ENCODE assay signal across 1 cellular context in the genomic region with DNA sequence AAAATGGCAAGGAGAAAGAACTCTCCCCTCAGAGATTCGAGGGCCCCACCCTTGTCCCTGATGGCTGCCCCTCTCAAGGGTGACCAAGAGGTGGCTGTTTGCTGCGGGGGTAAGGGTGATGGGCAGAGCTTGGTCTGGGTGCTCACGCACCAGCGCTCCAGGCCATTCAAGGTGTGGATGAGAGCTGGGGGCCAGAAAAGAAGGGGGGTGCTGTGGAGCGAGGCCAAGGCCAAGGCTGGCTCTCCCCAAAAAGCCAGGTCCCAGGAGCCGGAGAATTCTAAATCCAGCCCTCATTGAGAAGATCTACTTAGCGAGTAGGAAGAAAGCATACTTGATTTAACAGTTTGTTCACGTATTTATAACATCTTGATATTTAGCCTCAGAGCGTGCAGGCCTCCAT.
TF ChIP-seq lines count a peak whose summit lies in the region.

No MANE protein-coding gene starts in this region.

TF ChIP-seq in H1, 55 proteins besides CTCF, POLR2A, EP300 and RAD21:
- TF ChIP-seq HDAC2 (IDR thresholded peaks at IDR 0.05; ENCODE audit: borderline replicate concordance in 1 of 2, low read depth in 2 of 2, low read length in 2 of 2) (no peak), CHD2 (IDR thresholded peaks at IDR 0.05; ENCODE audit: low read length) (no peak), RFX5 (IDR thresholded peaks at IDR 0.05; ENCODE audit: borderline replicate concordance, low read depth, low read length) (no peak), TAF7 (optimal IDR thresholded peaks at IDR 0.05; ENCODE audit: borderline replicate concordance, low read depth, low read length) (no peak), JUN (IDR thresholded peaks at IDR 0.05; ENCODE audit: low read depth, low read length) (no peak), GABPA (IDR thresholded peaks at IDR 0.05; ENCODE audit: borderline replicate concordance, insufficient read depth, low read length) (no peak), RNF2 (IDR thresholded peaks at IDR 0.05; ENCODE audit: borderline replicate concordance, low read depth, low read length, missing control alignments, poor library complexity, severe bottlenecking) (no peak), CBX8 (IDR thresholded peaks at IDR 0.05; ENCODE audit: borderline replicate concordance, low read depth, low read length) (no peak), SP2 (IDR thresholded peaks at IDR 0.05; ENCODE audit: low read length) (no peak), BCL11A (IDR thresholded peaks at IDR 0.05; ENCODE audit: low read depth in 2 of 2, low read length in 2 of 2) (no peak), CBX5 (IDR thresholded peaks at IDR 0.05; ENCODE audit: low read depth, low read length) (no peak)
- TF ChIP-seq, protein P1, sequence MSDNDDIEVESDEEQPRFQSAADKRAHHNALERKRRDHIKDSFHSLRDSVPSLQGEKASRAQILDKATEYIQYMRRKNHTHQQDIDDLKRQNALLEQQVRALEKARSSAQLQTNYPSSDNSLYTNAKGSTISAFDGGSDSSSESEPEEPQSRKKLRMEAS (IDR thresholded peaks at IDR 0.05), result no peak
- TF ChIP-seq, protein P2, sequence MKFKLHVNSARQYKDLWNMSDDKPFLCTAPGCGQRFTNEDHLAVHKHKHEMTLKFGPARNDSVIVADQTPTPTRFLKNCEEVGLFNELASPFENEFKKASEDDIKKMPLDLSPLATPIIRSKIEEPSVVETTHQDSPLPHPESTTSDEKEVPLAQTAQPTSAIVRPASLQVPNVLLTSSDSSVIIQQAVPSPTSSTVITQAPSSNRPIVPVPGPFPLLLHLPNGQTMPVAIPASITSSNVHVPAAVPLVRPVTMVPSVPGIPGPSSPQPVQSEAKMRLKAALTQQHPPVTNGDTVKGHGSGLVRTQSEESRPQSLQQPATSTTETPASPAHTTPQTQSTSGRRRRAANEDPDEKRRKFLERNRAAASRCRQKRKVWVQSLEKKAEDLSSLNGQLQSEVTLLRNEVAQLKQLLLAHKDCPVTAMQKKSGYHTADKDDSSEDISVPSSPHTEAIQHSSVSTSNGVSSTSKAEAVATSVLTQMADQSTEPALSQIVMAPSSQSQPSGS (IDR thresholded peaks at IDR 0.05; ENCODE audit: low read length), result no peak
